Comparison of ENCODE assay signal across 17 cellular contexts in genomic region chr11:116284930-116285329, GRCh38.
"Had no signal": no experiment of that assay in that cellular context is flagged by ENCODE, and none has a peak within 500 bp of the region (broad histone marks: within the 10 kb centered on the region; RNA-seq: fewer than 3 reads in every experiment).

No MANE protein-coding gene starts in this region.

- DNase-seq: activated CD4-positive, alpha-beta T cell treated with anti-CD3 and anti-CD28 coated beads for 36 hours; activated CD4-positive, CD25-positive, alpha-beta regulatory T cell; activated naive CD4-positive, alpha-beta T cell treated with Interleukin-2 at 50 U/mL for 16 hours; activated T-cell treated with anti-CD3 and anti-CD28 coated beads for 4 hours; activated T-cell treated with anti-CD3 and anti-CD28 coated beads, Interleukin-2, amount 50 U/mL, for 72 hours; anterior cingulate cortex; colonic mucosa; effector CD8-positive, alpha-beta T cell; kidney glomerular epithelial cell; lower lobe of right lung; mesenchymal stem cell; naive thymus-derived CD8-positive, alpha-beta T cell; occipital lobe; stimulated activated CD4-positive, alpha-beta T cell treated with anti-CD3 and anti-CD28 coated beads, Interleukin-1b, Interleukin-23, amount 100 ng/mL, for 48 hours; stimulated activated CD4-positive, alpha-beta T cell treated with anti-CD3 and anti-CD28 coated beads, Interleukin-4, amount 100 ng/mL, for 4 hours; stimulated activated CD8-positive, alpha-beta memory T cell treated with anti-CD3 and anti-CD28 coated beads, Interleukin-4, amount 100 ng/mL, for 48 hours; stimulated activated naive CD8-positive, alpha-beta T cell treated with anti-CD3 and anti-CD28 coated beads, Interleukin-15, amount 100 ng/mL, for 72 hours had no signal
